ENCODE assay signal across 26 cellular contexts in the genomic region with DNA sequence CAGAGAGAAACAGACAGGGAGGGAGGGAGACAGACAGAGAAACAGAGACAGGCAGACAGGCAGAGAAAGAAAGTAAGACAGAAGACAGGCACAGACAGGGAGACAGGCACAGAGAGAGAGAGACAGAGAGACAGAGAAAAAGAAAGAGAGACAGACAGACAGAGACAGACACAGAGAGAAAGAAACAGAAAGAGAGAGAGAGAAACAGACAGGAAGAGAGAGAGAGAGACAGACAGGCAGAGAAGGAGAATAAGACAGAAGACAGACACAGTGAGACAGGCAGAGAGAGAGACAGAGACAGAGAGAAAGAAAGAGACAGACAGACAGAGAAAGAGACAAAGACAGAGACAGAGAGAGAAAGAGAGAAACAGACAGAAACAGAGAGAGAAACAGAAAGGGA.
"Had no signal": no experiment of that assay in that cellular context is flagged by ENCODE, and none has a peak within 500 bp of the region (broad histone marks: within the 10 kb centered on the region; RNA-seq: fewer than 3 reads in every experiment).

No MANE protein-coding gene starts in this region.

- H3K9me3 ChIP-seq: adrenal gland, ascending aorta, lower lobe of right lung, neutrophil, ovary, psoas muscle, suprapubic skin, tibial artery had no signal

- H3K36me3 ChIP-seq: adrenal gland, ascending aorta, heart right ventricle, left lung, lower lobe of right lung, neutrophil, ovary, suprapubic skin, tibial artery had no signal

- FAIRE-seq: islet of Langerhans had no signal

- H3K27me3 ChIP-seq: adrenal gland, ascending aorta, ovary had no signal

- ATAC-seq: effector memory CD8-positive, alpha-beta T cell; heart right ventricle; left lung; lower lobe of right lung; psoas muscle had no signal

- H3K4me1 ChIP-seq: adrenal gland, ascending aorta, left lung, lower lobe of right lung, psoas muscle, tibial artery had no signal

- DNase-seq: activated CD4-positive, alpha-beta T cell treated with anti-CD3 and anti-CD28 coated beads for 4 hours; activated CD4-positive, alpha-beta T cell treated with anti-CD3 and anti-CD28 coated beads, Interleukin-2, amount 50 U/mL, for 4 hours; activated CD4-positive, CD25-positive, alpha-beta regulatory T cell; activated CD8-positive, alpha-beta memory T cell treated with anti-CD3 and anti-CD28 coated beads for 24 hours; activated effector memory CD4-positive, alpha-beta T cell treated with Interleukin-2 at 50 U/mL for 16 hours; activated naive CD4-positive, alpha-beta T cell treated with Interleukin-2 at 50 U/mL for 16 hours; adrenal gland; cortex of kidney; effector memory CD8-positive, alpha-beta T cell; erythroblast; foreskin fibroblast; heart right ventricle; left lung; lower lobe of right lung; nephron progenitor cell; ovary; psoas muscle; stimulated activated CD4-positive, alpha-beta T cell treated with anti-CD3 and anti-CD28 coated beads, Interleukin-15, amount 100 ng/mL, for 24 hours; stimulated activated CD4-positive, alpha-beta T cell treated with anti-CD3 and anti-CD28 coated beads, Interleukin-2, amount 100 ng/mL, for 24 hours; stimulated activated naive CD4-positive, alpha-beta T cell; T-helper 1 cell; tibial artery had no signal

- H3K27ac ChIP-seq: adrenal gland, ascending aorta, heart right ventricle, left lung, lower lobe of right lung, neutrophil, ovary, psoas muscle, suprapubic skin, tibial artery had no signal

- H3K4me3 ChIP-seq: adrenal gland, ascending aorta, heart right ventricle, left lung, lower lobe of right lung, ovary, psoas muscle, suprapubic skin, tibial artery had no signal
